8 cellular contexts compared by ENCODE assay signal in the genomic region with DNA sequence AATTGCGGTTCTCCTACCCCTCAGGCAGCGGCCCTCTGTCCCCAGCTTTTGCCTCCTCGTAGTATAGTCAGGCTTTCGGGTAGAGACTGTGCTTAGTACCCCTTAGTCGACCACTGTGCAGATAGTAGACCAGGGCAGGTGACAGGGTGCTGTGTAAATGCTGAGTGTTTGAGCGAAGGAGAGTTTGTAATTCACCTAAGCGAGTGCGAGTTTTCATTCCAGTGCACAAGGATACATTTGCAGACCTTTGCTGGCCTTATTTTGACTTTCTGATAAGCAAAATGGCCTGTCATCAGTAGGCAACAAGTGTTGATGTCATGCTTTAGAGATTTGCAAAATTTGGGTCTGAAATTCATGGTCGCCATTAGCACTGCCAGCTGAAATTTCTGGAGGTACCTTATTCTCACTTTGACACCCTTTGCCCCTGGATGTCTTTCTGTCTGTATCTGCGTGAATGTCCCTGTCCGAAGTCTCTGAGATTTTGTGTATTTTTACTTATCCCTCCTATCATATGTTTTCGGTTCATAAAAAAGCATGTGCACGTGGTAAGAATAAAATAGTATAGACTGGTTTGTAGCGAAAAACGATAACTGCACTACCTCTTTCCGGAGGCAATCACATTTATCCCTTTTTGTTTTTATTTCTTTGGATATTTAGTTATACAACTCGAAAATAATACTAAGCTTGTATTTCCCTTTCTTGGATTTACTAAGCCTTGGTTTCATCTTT. TPM values are rescaled to one million over a fixed set of nuclear protein-coding genes. Genes with fewer than 3 reads are reported as not detected.
DNase-seq lines count a peak whose midpoint lies in the region; ATAC-seq and TF ChIP-seq lines count a peak whose summit lies in the region.

No MANE protein-coding gene starts in this region.

- CTCF ChIA-PET in Calu3 (lab: Charles Lee) = interaction anchor here (0.6 to 4.7 kb wide), 11 partner anchors 14 to 897 kb away, joined by 3 to 30 read pairs (median 3); a partner anchor contains a TSS
- CTCF ChIA-PET in activated CD4-positive, alpha-beta memory T cell treated with anti-CD3 and anti-CD28 coated beads for 36 hours (lab: Charles Lee) = interaction anchor here (1.1 to 5.9 kb wide), 17 partner anchors 8 to 178 kb away, joined by 4 to 213 read pairs (median 13); a partner anchor contains a TSS

- peaks cover 8% of the 10 kb centered on the region for H3K36me3 ChIP-seq in iPS-18a (ENCODE audit: control insufficient read depth, low read depth, low read length)
- no peaks in the 10 kb centered on the region for H3K36me3 ChIP-seq in subcutaneous abdominal adipose tissue (ENCODE audit: control insufficient read depth in 5 of 5, insufficient read depth in 5 of 5, low read length in 5 of 5)

- POLR2A ChIA-PET in activated CD4-positive, alpha-beta memory T cell treated with anti-CD3 and anti-CD28 coated beads for 36 hours (lab: Charles Lee) = interaction anchor here (0.7 to 5.8 kb wide), 29 partner anchors 15 to 738 kb away, joined by 3 to 70 read pairs (median 5); a partner anchor contains a TSS

- intact Hi-C loops in Calu3 (cut with micrococcal nuclease; ENCODE audit: unreplicated experiment) = loop anchor here (10.0 kb wide), 1 partner anchor 434 kb away; no protein-coding TSS in a partner anchor
- intact Hi-C loops in activated CD4-positive, alpha-beta memory T cell treated with anti-CD3 and anti-CD28 coated beads for 36 hours (cut with micrococcal nuclease) = loop anchor here (1.0 to 2.0 kb wide), 5 partner anchors 31 to 1306 kb away; a partner anchor contains a TSS

- TSS peak; percentile 41 for BruUV-seq in Calu3 (replicated peaks; lab: Mats Ljungman, UMichigan)

- H3K27ac Mint-ChIP-seq in Calu3 (ENCODE audit: unreplicated experiment) = peak overlapping the region; percentile 62
- H3K27ac Mint-ChIP-seq in activated CD4-positive, alpha-beta memory T cell treated with anti-CD3 and anti-CD28 coated beads for 36 hours = peak overlapping the region; percentile 99

- peak overlapping the region; percentile 100 for H3K9ac ChIP-seq in iPS-18a (ENCODE audit: low read length)
- H3K9ac ChIP-seq in subcutaneous abdominal adipose tissue (ENCODE audit: low read length in 5 of 5) = peak overlapping the region; percentile 3 to 80 (median 48)

- H3K4me1 ChIP-seq in iPS-18a (ENCODE audit: control insufficient read depth, low read depth, low read length) = peaks cover 15% of the 10 kb centered on the region
- H3K4me1 ChIP-seq in subcutaneous abdominal adipose tissue (ENCODE audit: control insufficient read depth in 5 of 5, insufficient read depth in 5 of 5, low read length in 5 of 5) = peaks cover 3 to 31% (median 23%) of the 10 kb centered on the region in 5 donors

- peaks cover 48% of the 10 kb centered on the region for H3K36me3 Mint-ChIP-seq in Calu3 (ENCODE audit: insufficient read depth, unreplicated experiment)
- peaks cover 37% of the 10 kb centered on the region for H3K36me3 Mint-ChIP-seq in activated CD4-positive, alpha-beta memory T cell treated with anti-CD3 and anti-CD28 coated beads for 36 hours

- H3K9me3 ChIP-seq in iPS-18a (ENCODE audit: control insufficient read depth, low read depth, low read length) = no peaks in the 10 kb centered on the region
- H3K9me3 ChIP-seq in subcutaneous abdominal adipose tissue (ENCODE audit: control insufficient read depth in 5 of 5, low read length in 5 of 5) = no peaks in the 10 kb centered on the region

- H3K4me3 ChIP-seq in iPS-18a (ENCODE audit: low read length) (peak overlapping the region; percentile 78), subcutaneous abdominal adipose tissue (ENCODE audit: low read depth in 1 of 5, low read length in 5 of 5) (peak overlapping the region; percentile 56 to 96 (median 84))

- H3K9me3 Mint-ChIP-seq in Calu3 (ENCODE audit: low read depth, unreplicated experiment) = no peaks in the 10 kb centered on the region
- no peaks in the 10 kb centered on the region for H3K9me3 Mint-ChIP-seq in activated CD4-positive, alpha-beta memory T cell treated with anti-CD3 and anti-CD28 coated beads for 36 hours

- peak overlapping the region; percentile 99 for H3K4me3 Mint-ChIP-seq in Calu3 (ENCODE audit: low read depth, unreplicated experiment)
- peak overlapping the region; percentile 97 for H3K4me3 Mint-ChIP-seq in activated CD4-positive, alpha-beta memory T cell treated with anti-CD3 and anti-CD28 coated beads for 36 hours

- no peak for TF ChIP-seq CTCF in Calu3 (IDR thresholded peaks at IDR 0.05; ENCODE audit: unreplicated experiment)

- peak; percentile 1 for ATAC-seq in HG02678 (IDR thresholded peaks at IDR 0.05; ENCODE audit: unreplicated experiment)

- H3K27me3 Mint-ChIP-seq in Calu3 (ENCODE audit: unreplicated experiment) = no peaks in the 10 kb centered on the region
- H3K27me3 Mint-ChIP-seq in activated CD4-positive, alpha-beta memory T cell treated with anti-CD3 and anti-CD28 coated beads for 36 hours = no peaks in the 10 kb centered on the region

- peaks cover 11% of the 10 kb centered on the region for H3K4me1 Mint-ChIP-seq in Calu3 (ENCODE audit: low read depth, unreplicated experiment)
- peaks cover 24% of the 10 kb centered on the region for H3K4me1 Mint-ChIP-seq in activated CD4-positive, alpha-beta memory T cell treated with anti-CD3 and anti-CD28 coated beads for 36 hours (ENCODE audit: low read depth)

- H3K27me3 ChIP-seq in iPS-18a (ENCODE audit: control insufficient read depth, insufficient read depth, low read length) = no peaks in the 10 kb centered on the region
- H3K27me3 ChIP-seq in subcutaneous abdominal adipose tissue (ENCODE audit: control insufficient read depth in 5 of 5, insufficient read depth in 4 of 5, low read length in 5 of 5) = no peaks in the 10 kb centered on the region

- no peak overlapping the region for H3K27ac ChIP-seq in iPS-18a (ENCODE audit: low read length)
- no peak overlapping the region for H3K27ac ChIP-seq in subcutaneous abdominal adipose tissue (ENCODE audit: low read depth, low read length)

- DNase-seq in Calu3 (peak; percentile 6), DMS114 treated with DMSO at 0.1 percent for 48 hours (lab: John Stamatoyannopoulos, UW; ENCODE audit: unreplicated experiment) (no peak), DMS53 treated with DMSO at 0.1 percent for 48 hours (lab: John Stamatoyannopoulos, UW; ENCODE audit: unreplicated experiment) (no peak), NCI-H226 (no peak)
- no peak for DNase-seq in activated CD4-positive, alpha-beta memory T cell treated with anti-CD3 and anti-CD28 coated beads for 36 hours

RNA-seq across cellular contexts. Expression of a gene that starts 1.9 kb away (rescaled TPM):
- total RNA-seq in Calu3 (2022) = 128 and 153 TPM in 2 replicates
- 100 to 1,000 TPM; 212 to 215 TPM for total RNA-seq in activated CD4-positive, alpha-beta memory T cell treated with anti-CD3 and anti-CD28 coated beads for 36 hours
